1 cellular context compared by ENCODE assay signal in the genomic region with DNA sequence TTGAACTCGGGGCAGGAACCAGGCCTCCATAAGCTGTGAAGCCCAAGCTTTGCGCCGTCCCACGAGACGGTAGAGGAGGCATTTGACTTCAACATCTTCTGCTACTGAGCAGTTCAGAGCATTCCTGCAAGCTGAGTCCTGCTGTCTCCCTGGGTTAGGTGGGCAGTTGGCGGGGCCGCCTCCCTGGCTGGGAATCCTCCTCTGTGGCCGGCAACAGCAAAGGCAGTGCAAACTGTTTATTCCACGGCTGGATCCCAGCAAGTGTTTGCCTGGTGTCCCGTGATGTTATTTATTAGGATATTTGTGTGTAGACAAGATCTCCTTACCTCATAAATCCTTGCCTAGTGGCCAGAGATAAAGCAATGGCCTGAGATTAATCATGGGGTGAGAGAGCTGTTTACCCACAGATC.
TF ChIP-seq lines count a peak whose summit lies in the region.

No MANE protein-coding gene starts in this region.

TF ChIP-seq in IMR-90, 13 proteins besides CTCF, POLR2A, EP300 and RAD21:
- TF ChIP-seq SMC3 (IDR thresholded peaks at IDR 0.05; ENCODE audit: low read depth, low read length) (no peak), ELK1 (IDR thresholded peaks at IDR 0.05; ENCODE audit: borderline replicate concordance, low read depth, low read length) (no peak), MAFK (IDR thresholded peaks at IDR 0.05; ENCODE audit: low read depth, low read length) (no peak), MAZ (IDR thresholded peaks at IDR 0.05; ENCODE audit: borderline replicate concordance, low read depth, low read length) (no peak), BHLHE40 (IDR thresholded peaks at IDR 0.05; ENCODE audit: low read depth, low read length) (peak; percentile 30; the same call in 1 of the 2 replicates), FOS (IDR thresholded peaks at IDR 0.05; ENCODE audit: low read depth, low read length) (no peak)
